Comparison of ENCODE assay signal across 32 cellular contexts in genomic region chr7:129513546-129513945, GRCh38. TPM values are rescaled to one million over a fixed set of nuclear protein-coding genes. Genes with fewer than 3 reads are reported as not detected.
"Had no signal": no experiment of that assay in that cellular context is flagged by ENCODE, and none has a peak within 500 bp of the region (broad histone marks: within the 10 kb centered on the region; RNA-seq: fewer than 3 reads in every experiment).

No MANE protein-coding gene starts in this region.

- H3K4me1 Mint-ChIP-seq: endodermal cell, mesothelial cell of epicardium, naive B cell had no signal

- H3K36me3 ChIP-seq: colonic mucosa, gastroesophageal sphincter, heart left ventricle, left ventricle myocardium inferior had no signal

- H3K9me3 Mint-ChIP-seq: dendritic cell treated with granulocyte-macrophage colony-stimulating factor and Interleukin-4, amounts not matched to agents 40 ng/mL and 50 ng/mL, for 4 days; effector memory CD8-positive, alpha-beta T cell; immature natural killer cell; memory B cell; mesothelial cell of epicardium; naive thymus-derived CD8-positive, alpha-beta T cell had no signal

- H3K27ac ChIP-seq: colonic mucosa, epithelial cell of prostate, foreskin keratinocyte, gastroesophageal sphincter, heart left ventricle, hepatocyte, left ventricle myocardium inferior had no signal

- H3K36me3 Mint-ChIP-seq: mesothelial cell of epicardium; naive B cell; naive thymus-derived CD8-positive, alpha-beta T cell had no signal

- H3K79me2 ChIP-seq: hepatocyte had no signal

- DNase-seq: colonic mucosa; cortex of kidney; effector CD8-positive, alpha-beta T cell; effector memory CD8-positive, alpha-beta T cell; endodermal cell; erythroblast; foreskin keratinocyte; heart left ventricle; hypothalamus; immature natural killer cell; islet precursor cell; kidney; kidney glomerular epithelial cell; left colon; left ventricle myocardium inferior; mammary epithelial cell; mesendoderm; mucosa of descending colon; naive B cell; naive thymus-derived CD8-positive, alpha-beta T cell had no signal

- H3K4me2 ChIP-seq: hepatocyte had no signal

- H3K4me3 Mint-ChIP-seq: dendritic cell treated with granulocyte-macrophage colony-stimulating factor and Interleukin-4, amounts not matched to agents 40 ng/mL and 50 ng/mL, for 4 days; effector memory CD8-positive, alpha-beta T cell; endodermal cell; immature natural killer cell; memory B cell; mesothelial cell of epicardium; naive B cell; naive thymus-derived CD8-positive, alpha-beta T cell had no signal

- H2AFZ ChIP-seq: hepatocyte had no signal

- H3K4me3 ChIP-seq: colonic mucosa, gastroesophageal sphincter, heart left ventricle, hepatocyte, left ventricle myocardium inferior, lung, mucosa of descending colon had no signal

- H3K4me1 ChIP-seq: colonic mucosa, gastroesophageal sphincter, heart left ventricle, left ventricle myocardium inferior had no signal

- H3K27me3 Mint-ChIP-seq: effector memory CD8-positive, alpha-beta T cell had no signal

- FAIRE-seq: endometrium, frontal cortex, kidney had no signal

- H3K27me3 ChIP-seq: colonic mucosa, foreskin keratinocyte, hepatocyte had no signal

- H3K9me3 ChIP-seq: colonic mucosa, gastroesophageal sphincter, heart left ventricle, left ventricle myocardium inferior, mucosa of descending colon had no signal

- H3K27ac Mint-ChIP-seq: dendritic cell treated with granulocyte-macrophage colony-stimulating factor and Interleukin-4, amounts not matched to agents 40 ng/mL and 50 ng/mL, for 4 days; endodermal cell; immature natural killer cell; memory B cell; mesothelial cell of epicardium had no signal

- ATAC-seq: effector memory CD8-positive, alpha-beta T cell; esophagus mucosa; foreskin keratinocyte; gastroesophageal sphincter; heart left ventricle; left colon; left lobe of liver; mucosa of descending colon; naive thymus-derived CD8-positive, alpha-beta T cell had no signal

RNA-seq across cellular contexts. Expression of gene SMKR1, which starts 11.2 kb away (rescaled TPM):
- total RNA-seq: esophagus mucosa, fibroblast of villous mesenchyme, gastroesophageal sphincter, hepatocyte, left colon, left lobe of liver, left ventricle myocardium inferior, mucosa of descending colon had no signal
